In genomic region chr12:69024907-69025306, GRCh38 we compare ENCODE assay signal across 13 cellular contexts.
DNase-seq lines count a peak whose midpoint lies in the region; ATAC-seq, FAIRE-seq and TF ChIP-seq lines count a peak whose summit lies in the region.
"Had no signal": no experiment of that assay in that cellular context is flagged by ENCODE, and none has a peak within 500 bp of the region (broad histone marks: within the 10 kb centered on the region; RNA-seq: fewer than 3 reads in every experiment).

No MANE protein-coding gene starts in this region.

- no peaks in the 10 kb centered on the region for H3K27me3 ChIP-seq in liver (ENCODE audit: control insufficient read depth in 4 of 4, insufficient read depth in 4 of 4, low read length in 3 of 4)
- peaks cover 0 to 16% of the 10 kb centered on the region in 2 experiments; a peak in 1 of 5 replicates for H3K27me3 ChIP-seq in HepG2 (ENCODE audit: control insufficient read depth in 1 of 2, insufficient read depth in 2 of 2, low read length in 2 of 2)
- no peaks in the 10 kb centered on the region for H3K27me3 ChIP-seq in endocrine pancreas (ENCODE audit: control insufficient read depth, insufficient read depth, low read length)
- H3K27me3 ChIP-seq in prostate gland (replicated peaks; ENCODE audit: insufficient read depth), result no peaks in the 10 kb centered on the region

- no peak for TF ChIP-seq POLR2A in HepG2 (IDR thresholded peaks at IDR 0.05; ENCODE audit: insufficient read depth in 1 of 2, low read depth in 2 of 2, low read length in 2 of 2)
- no peak for TF ChIP-seq POLR2A in prostate gland (IDR thresholded peaks at IDR 0.05)

- in situ Hi-C loops in HepG2 (cut with HindIII; ENCODE audit: extremely low pct_ligation_motif_present, low pct_unique_long_range_greater_than_20kb), result no loop called here

- TF ChIP-seq CTCF in liver (IDR thresholded peaks at IDR 0.05; ENCODE audit: low read depth, low read length, missing input control) (no peak), HepG2 (CRISPR knock-in tag; IDR thresholded peaks at IDR 0.05) (no peak), prostate gland (IDR thresholded peaks at IDR 0.05) (no peak)

- no peak for ATAC-seq in HepG2
- ATAC-seq in left colon, result peak; percentile 2
- ATAC-seq in GM21381 (IDR thresholded peaks at IDR 0.05; ENCODE audit: unreplicated experiment), result no peak

- 81% methylated on average over 4 of the region's 4 CpGs for WGBS in liver
- WGBS in HepG2 (ENCODE audit: low lambda C conversion rate), result 27% methylated on average over 4 of the region's 4 CpGs
- WGBS in prostate gland, result 75% methylated on average over 4 of the region's 4 CpGs

- H3K79me2 ChIP-seq in HepG2 (ENCODE audit: insufficient read depth, low read length), result no peaks in the 10 kb centered on the region

- H2AFZ ChIP-seq in HepG2 (ENCODE audit: low read length), result no peak overlapping the region

- DNase-seq in HepG2 (ENCODE audit: low spot score) (no peak), left colon (no peak), prostate gland (ENCODE audit: low spot score) (no peak), GM19240 (ENCODE audit: insufficient read length, low spot score) (no peak)
- DNase-seq in stimulated activated CD4-positive, alpha-beta T cell treated with anti-CD3 and anti-CD28 coated beads, Interleukin-1b, Interleukin-23, amount 100 ng/mL, for 48 hours, result no peak
- DNase-seq: activated CD8-positive, alpha-beta memory T cell treated with anti-CD3 and anti-CD28 coated beads for 24 hours; CD4-positive, alpha-beta memory T cell; immature natural killer cell; stimulated activated CD4-positive, alpha-beta T cell treated with anti-CD3 and anti-CD28 coated beads, Interleukin-2, amount 100 ng/mL, for 48 hours had no signal

- no peaks in the 10 kb centered on the region for H4K20me1 ChIP-seq in HepG2 (ENCODE audit: insufficient read depth, low read length)

- H3K4me1 ChIP-seq in liver (ENCODE audit: control insufficient read depth in 4 of 4, insufficient read depth in 4 of 4, low read length in 3 of 4) (peaks cover 0 to 3% (median 2%) of the 10 kb centered on the region in 4 donors), HepG2 (ENCODE audit: insufficient read depth, low read length) (no peaks in the 10 kb centered on the region), endocrine pancreas (ENCODE audit: control insufficient read depth, insufficient read depth, low read length) (peaks cover 5% of the 10 kb centered on the region), prostate gland (replicated peaks) (no peaks in the 10 kb centered on the region)

- POLR2A ChIA-PET in HepG2 (lab: Yijun Ruan, JAX), result no interaction called here

- FAIRE-seq in HepG2 (lab: Jason Lieb, UNC), result no peak
- FAIRE-seq: G401.6 had no signal

- H3K36me3 ChIP-seq in liver (ENCODE audit: control insufficient read depth in 4 of 4, insufficient read depth in 3 of 4, low read depth in 1 of 4, low read length in 3 of 4), result no peaks in the 10 kb centered on the region
- no peaks in the 10 kb centered on the region for H3K36me3 ChIP-seq in HepG2 (replicated peaks in 1 of 2; ENCODE audit: control insufficient read depth in 1 of 2, insufficient read depth in 2 of 2, low read length in 2 of 2)
- no peaks in the 10 kb centered on the region for H3K36me3 ChIP-seq in endocrine pancreas (ENCODE audit: control insufficient read depth, insufficient read depth, low read length)
- no peaks in the 10 kb centered on the region for H3K36me3 ChIP-seq in prostate gland

- no peak overlapping the region for H3K4me2 ChIP-seq in HepG2 (ENCODE audit: low read depth, low read length)

- peak overlapping the region; percentile 46 to 56 for H3K27ac ChIP-seq in liver (ENCODE audit: low read depth in 1 of 2, low read length in 2 of 2)
- H3K27ac ChIP-seq in HepG2 (ENCODE audit: extremely low read length, insufficient read depth, low read length), result no peak overlapping the region
- H3K27ac ChIP-seq in prostate gland, result no peak overlapping the region

- TF ChIP-seq EP300 in HepG2 (IDR thresholded peaks at IDR 0.05; ENCODE audit: low read depth in 2 of 2, low read length in 2 of 2) (no peak), HepG2 (CRISPR knock-in tag; IDR thresholded peaks at IDR 0.05; ENCODE audit: borderline replicate concordance) (no peak)

- no peak overlapping the region for H3K4me3 ChIP-seq in liver (ENCODE audit: low read depth in 1 of 3, low read length in 3 of 3)
- no peak overlapping the region for H3K4me3 ChIP-seq in HepG2 (replicated peaks in 1 of 3; ENCODE audit: insufficient read depth in 1 of 3, low read depth in 2 of 3, low read length in 3 of 3)
- H3K4me3 ChIP-seq in endocrine pancreas (ENCODE audit: control insufficient read depth, insufficient read depth, low read length), result peak overlapping the region; percentile 2
- no peak overlapping the region for H3K4me3 ChIP-seq in prostate gland

- H3K9ac ChIP-seq in liver (ENCODE audit: low read depth in 1 of 2, low read length in 2 of 2) (peak overlapping the region in 1 of 2 donors; percentile 21), HepG2 (ENCODE audit: insufficient read depth, low read depth, low read length) (no peak overlapping the region), endocrine pancreas (ENCODE audit: control insufficient read depth, insufficient read depth, low read length) (no peak overlapping the region)

- H3K9me3 ChIP-seq in liver (ENCODE audit: control insufficient read depth in 4 of 4, low read length in 3 of 4) (no peaks in the 10 kb centered on the region), HepG2 (ENCODE audit: low read length) (no peaks in the 10 kb centered on the region; the same call in 1 of the 2 replicates), endocrine pancreas (ENCODE audit: control insufficient read depth, low read length) (no peaks in the 10 kb centered on the region), prostate gland (no peaks in the 10 kb centered on the region)

- intact Hi-C loops in HepG2 (cut with micrococcal nuclease; ENCODE audit: unreplicated experiment), result no loop called here
- intact Hi-C loops in left colon (cut with DNase I, micrococcal nuclease), result no loop called here
- intact Hi-C loops in prostate gland (cut with DNase I), result no loop called here

- CTCF ChIA-PET in HepG2 (lab: Yijun Ruan, JAX; ENCODE audit: low intra/inter-chr PET ratio, low total read pairs), result no interaction called here

- TF ChIP-seq RAD21 in liver (IDR thresholded peaks at IDR 0.05), result no peak
- no peak for TF ChIP-seq RAD21 in HepG2 (CRISPR knock-in tag; IDR thresholded peaks at IDR 0.05)

- BruUV-seq in HepG2 (replicated peaks; lab: Mats Ljungman, UMichigan), result no TSS peak

TF ChIP-seq in liver, 16 proteins besides CTCF, POLR2A, EP300 and RAD21:
- no peak for TF ChIP-seq ATF3 (IDR thresholded peaks at IDR 0.05)

TF ChIP-seq in HepG2, 621 proteins besides CTCF, POLR2A, EP300 and RAD21 (continues in another document):
- TF ChIP-seq ZBED4 (CRISPR knock-in tag; IDR thresholded peaks at IDR 0.05; ENCODE audit: borderline replicate concordance) (no peak), HMGXB4 (CRISPR knock-in tag; IDR thresholded peaks at IDR 0.05; ENCODE audit: borderline replicate concordance in 1 of 2, low read depth in 1 of 2) (no peak), SNRNP70 (IDR thresholded peaks at IDR 0.05; ENCODE audit: low read depth, low read length) (no peak), NBN (conservative IDR thresholded peaks at IDR 0.05) (no peak), ZNF879 (CRISPR knock-in tag; IDR thresholded peaks at IDR 0.05) (no peak), ZNF10 (CRISPR knock-in tag; IDR thresholded peaks at IDR 0.05; ENCODE audit: borderline replicate concordance, low read depth) (no peak), NFIC (IDR thresholded peaks at IDR 0.05; ENCODE audit: low read length) (no peak)

Comparison
In these comparisons a context has a peak if more than half of its experiments do, and no peak if none do; other contexts are left out.
1. H3K27ac ChIP-seq: peak in liver (2 of 2); none in HepG2 (single experiment) and prostate gland (0 of 2).